Comparison of ENCODE assay signal across 28 cellular contexts in the genomic region with DNA sequence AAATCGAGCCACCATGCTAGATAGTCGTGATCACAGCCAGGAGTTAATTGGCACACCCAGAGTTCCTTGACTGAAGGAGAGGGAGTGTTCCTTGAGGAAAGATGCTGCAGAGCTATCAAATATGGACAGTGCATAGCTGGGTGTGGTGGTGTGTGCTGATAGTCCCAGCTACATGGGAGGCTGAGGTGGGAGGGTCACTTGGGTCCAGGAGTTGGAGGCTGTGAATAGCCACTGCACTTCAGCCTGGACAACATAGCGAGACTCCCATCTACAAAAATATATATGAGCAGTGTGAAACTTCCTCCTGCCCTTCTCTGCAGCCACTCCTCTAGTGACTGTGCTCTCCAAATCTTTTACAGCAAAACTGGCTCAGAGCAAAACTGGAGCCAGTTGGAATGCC.
"Had no signal": no experiment of that assay in that cellular context is flagged by ENCODE, and none has a peak within 500 bp of the region (broad histone marks: within the 10 kb centered on the region; RNA-seq: fewer than 3 reads in every experiment).

No MANE protein-coding gene starts in this region.

- H3K36me3 ChIP-seq: neural progenitor cell, ovary, spleen, suprapubic skin, tibial artery, transverse colon, upper lobe of right lung, uterus had no signal

- H3K9me3 ChIP-seq: ovary, psoas muscle, spleen, suprapubic skin, testis, tibial artery, transverse colon, upper lobe of right lung, uterus had no signal

- H3K4me1 ChIP-seq: neural progenitor cell, parathyroid adenoma, psoas muscle, spleen, suprapubic skin, testis, tibial artery, uterus had no signal

- DNase-seq: natural killer cell; occipital lobe; ovary; posterior cingulate gyrus; psoas muscle; right cardiac atrium; spleen; stimulated activated CD4-positive, alpha-beta T cell treated with anti-CD3 and anti-CD28 coated beads, Interleukin-12 subunit alpha, Interleukin-12 subunit beta, amount 100 ng/mL, for 4 hours; stimulated activated CD4-positive, alpha-beta T cell treated with anti-CD3 and anti-CD28 coated beads, Interleukin-1b, Interleukin-23, amount 100 ng/mL, for 48 hours; stimulated activated CD4-positive, alpha-beta T cell treated with anti-CD3 and anti-CD28 coated beads, Interleukin-4, amount 100 ng/mL, for 1 hour; stimulated activated CD4-positive, alpha-beta T cell treated with anti-CD3 and anti-CD28 coated beads, Interleukin-4, amount 100 ng/mL, for 4 hours; stimulated activated CD8-positive, alpha-beta memory T cell treated with anti-CD3 and anti-CD28 coated beads, Interleukin-4, amount 100 ng/mL, for 48 hours; stimulated activated naive CD4-positive, alpha-beta T cell; stimulated activated naive CD8-positive, alpha-beta T cell treated with anti-CD3 and anti-CD28 coated beads, Interleukin-15, amount 100 ng/mL, for 72 hours; stimulated activated naive CD8-positive, alpha-beta T cell treated with anti-CD3 and anti-CD28 coated beads, Interleukin-15, Interleukin-2, amounts not matched to agents 100 U/mL and 50 U/mL, for 24 hours; substantia nigra; testis; tibial artery; transverse colon; upper lobe of right lung; uterus had no signal

- H3K9ac ChIP-seq: neural progenitor cell, parathyroid adenoma had no signal

- H3K79me2 ChIP-seq: parathyroid adenoma had no signal

- H3K4me3 ChIP-seq: neural progenitor cell, ovary, psoas muscle, skin epidermis, smooth muscle cell, spleen, suprapubic skin, testis, tibial artery, transverse colon, upper lobe of right lung, uterus had no signal

- ATAC-seq: natural killer cell; psoas muscle; right cardiac atrium; sciatic nerve; stimulated activated memory B cell treated with anti-CD40 and anti-IgM and Interleukin-4, amounts not matched to agents 10 μg/mL and 1 μg/mL and 100 μg/mL, for 72 hours; stimulated activated naive CD8-positive, alpha-beta T cell treated with anti-CD3 and anti-CD28 coated beads, Interleukin-15, amount 100 ng/mL, for 72 hours; stimulated activated naive CD8-positive, alpha-beta T cell treated with anti-CD3 and anti-CD28 coated beads, Interleukin-15, Interleukin-2, amounts not matched to agents 100 U/mL and 50 U/mL, for 24 hours; upper lobe of right lung had no signal

- H3K27ac ChIP-seq: neural progenitor cell, ovary, parathyroid adenoma, psoas muscle, skin epidermis, spleen, suprapubic skin, testis, tibial artery, transverse colon, upper lobe of right lung, uterus had no signal

- H3K4me2 ChIP-seq: neural progenitor cell, smooth muscle cell had no signal

- H2AFZ ChIP-seq: neural progenitor cell, parathyroid adenoma had no signal

- H3K27me3 ChIP-seq: neural progenitor cell, ovary, spleen, suprapubic skin, testis, tibial artery, transverse colon, upper lobe of right lung, uterus had no signal
